ENCODE assay signal across 11 cellular contexts in the genomic region with DNA sequence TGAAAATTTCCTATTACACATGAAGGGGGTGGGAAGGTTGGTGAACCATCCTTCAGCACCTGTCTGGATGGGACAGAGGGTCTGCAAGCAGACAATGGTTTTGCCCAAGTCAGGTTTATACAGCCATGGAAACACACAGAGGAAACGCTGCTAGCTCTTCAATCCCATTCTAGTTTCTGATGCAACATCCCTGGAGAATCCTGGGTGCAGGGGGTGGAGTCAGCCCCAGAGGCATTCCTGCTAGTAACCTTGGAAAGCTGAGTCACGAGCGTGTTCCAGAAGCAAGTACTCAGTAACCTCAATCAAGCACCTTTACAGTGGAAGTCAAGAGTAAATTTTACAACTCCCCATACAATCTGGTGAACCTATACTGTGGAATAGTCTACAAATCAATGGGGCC.
A peak's percentile ranks its signal among the peaks of the same experiment; 100 is the strongest.
DNase-seq lines count a peak whose midpoint lies in the region; ATAC-seq and TF ChIP-seq lines count a peak whose summit lies in the region.
"Had no signal": no experiment of that assay in that cellular context is flagged by ENCODE, and none has a peak within 500 bp of the region (broad histone marks: within the 10 kb centered on the region; RNA-seq: fewer than 3 reads in every experiment).

No MANE protein-coding gene starts in this region.

- CTCF ChIA-PET in HEK293T (lab: Yijun Ruan, JAX), result interaction anchor here (0.5 to 3.3 kb wide), 3 partner anchors 11 to 485 kb away, joined by 3 to 17 read pairs (median 4); no protein-coding TSS in a partner anchor

- no peak for TF ChIP-seq CTCF in foreskin keratinocyte (conservative IDR thresholded peaks at IDR 0.05)

- H3K27ac ChIP-seq in foreskin keratinocyte, result peak overlapping the region; percentile 83

- POLR2A ChIA-PET in HEK293T (lab: Yijun Ruan, JAX), result no interaction called here

- in situ Hi-C loops in SK-MEL-5 (cut with HindIII; ENCODE audit: low pct_unique_long_range_greater_than_20kb, low sequenced_read_pairs), result no loop called here

- peak; percentile 91 for DNase-seq in HCEC 1CT
- peak; percentile 59 for DNase-seq in SK-MEL-5 (ENCODE audit: low read depth, low spot score)
- DNase-seq in foreskin keratinocyte, result peak; percentile 69 to 85
- peak; percentile 92 for DNase-seq in renal cortical epithelial cell (ENCODE audit: low read depth)
- DNase-seq in activated CD4-positive, alpha-beta T cell treated with anti-CD3 and anti-CD28 coated beads, Interleukin-2, amount 50 U/mL, for 48 hours, result no peak
- no peak for DNase-seq in HEK293T (ENCODE audit: extremely low spot score)
- DNase-seq in NCI-H2171 (lab: John Stamatoyannopoulos, UW), result no peak
- no peak for DNase-seq in amniotic stem cell (lab: John Stamatoyannopoulos, UW)
- DNase-seq: effector memory CD4-positive, alpha-beta T cell; NCI-H1930; stimulated activated CD4-positive, alpha-beta T cell treated with anti-CD3 and anti-CD28 coated beads, Interleukin-4, amount 100 ng/mL, for 1 hour had no signal

- peaks cover 24% of the 10 kb centered on the region for H3K4me1 ChIP-seq in foreskin keratinocyte

- ATAC-seq in foreskin keratinocyte, result peak; percentile 92

- no peaks in the 10 kb centered on the region for H3K27me3 ChIP-seq in foreskin keratinocyte

TF ChIP-seq in HEK293T, 16 proteins besides CTCF, POLR2A, EP300 and RAD21:
- TF ChIP-seq FOXK2 (IDR thresholded peaks at IDR 0.05) (no peak), TARDBP (IDR thresholded peaks at IDR 0.05) (no peak), SUZ12 (IDR thresholded peaks at IDR 0.05) (no peak), NFRKB (IDR thresholded peaks at IDR 0.05) (no peak), ELF4 (IDR thresholded peaks at IDR 0.05) (no peak), ZNF384 (IDR thresholded peaks at IDR 0.05) (no peak), FOXA1 (IDR thresholded peaks at IDR 0.05) (no peak), FOXM1 (IDR thresholded peaks at IDR 0.05; ENCODE audit: borderline replicate concordance) (no peak), ARNT (IDR thresholded peaks at IDR 0.05) (no peak), LEF1 (IDR thresholded peaks at IDR 0.05; ENCODE audit: borderline replicate concordance) (no peak), CTBP1 (IDR thresholded peaks at IDR 0.05; ENCODE audit: borderline replicate concordance) (no peak), HDGF (IDR thresholded peaks at IDR 0.05; ENCODE audit: borderline replicate concordance) (no peak), SP1 (IDR thresholded peaks at IDR 0.05) (no peak), BHLHE40 (IDR thresholded peaks at IDR 0.05; ENCODE audit: borderline replicate concordance) (no peak), L3MBTL2 (conservative IDR thresholded peaks at IDR 0.05) (no peak)
- TF ChIP-seq, protein P1, sequence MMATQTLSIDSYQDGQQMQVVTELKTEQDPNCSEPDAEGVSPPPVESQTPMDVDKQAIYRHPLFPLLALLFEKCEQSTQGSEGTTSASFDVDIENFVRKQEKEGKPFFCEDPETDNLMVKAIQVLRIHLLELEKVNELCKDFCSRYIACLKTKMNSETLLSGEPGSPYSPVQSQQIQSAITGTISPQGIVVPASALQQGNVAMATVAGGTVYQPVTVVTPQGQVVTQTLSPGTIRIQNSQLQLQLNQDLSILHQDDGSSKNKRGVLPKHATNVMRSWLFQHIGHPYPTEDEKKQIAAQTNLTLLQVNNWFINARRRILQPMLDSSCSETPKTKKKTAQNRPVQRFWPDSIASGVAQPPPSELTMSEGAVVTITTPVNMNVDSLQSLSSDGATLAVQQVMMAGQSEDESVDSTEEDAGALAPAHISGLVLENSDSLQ (IDR thresholded peaks at IDR 0.05), result no peak
TF ChIP-seq in HEK293T: peak in this region for 0.

Comparison
In these comparisons a context has a peak if more than half of its experiments do, and no peak if none do; other contexts are left out.
1. DNase-seq: peak in HCEC 1CT (single experiment), SK-MEL-5 (single experiment), foreskin keratinocyte (2 of 2) and renal cortical epithelial cell (single experiment); none in activated CD4-positive, alpha-beta T cell treated with anti-CD3 and anti-CD28 coated beads, Interleukin-2, amount 50 U/mL, for 48 hours (0 of 2), HEK293T (single experiment), NCI-H2171 (single experiment) and amniotic stem cell (single experiment).